ENCODE assay signal across 20 cellular contexts in the genomic region with DNA sequence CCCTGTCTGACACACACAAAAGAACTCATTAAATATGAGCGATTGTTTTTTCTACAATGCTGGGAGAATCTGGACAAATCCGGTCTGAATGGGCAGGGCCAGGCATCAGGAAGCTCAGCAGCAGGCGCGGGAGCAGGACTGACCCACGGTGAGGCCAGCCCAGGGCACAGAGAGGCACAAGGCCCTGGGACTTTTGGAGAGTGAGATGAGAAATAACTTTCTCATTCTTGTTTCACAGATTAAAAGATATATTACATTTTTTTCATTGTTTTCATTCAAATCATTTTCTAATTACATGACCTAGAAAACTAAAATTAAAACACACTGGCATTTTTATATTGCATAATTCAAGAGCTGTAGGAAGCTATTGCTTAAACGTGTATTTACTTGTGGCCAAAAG.
DNase-seq lines count a peak whose midpoint lies in the region; ATAC-seq and TF ChIP-seq lines count a peak whose summit lies in the region.
"Had no signal": no experiment of that assay in that cellular context is flagged by ENCODE, and none has a peak within 500 bp of the region (broad histone marks: within the 10 kb centered on the region; RNA-seq: fewer than 3 reads in every experiment).

No MANE protein-coding gene starts in this region.

- H3K27ac ChIP-seq in right cardiac atrium (ENCODE audit: low read length) (no peak overlapping the region), MM.1S (ENCODE audit: low read length) (no peak overlapping the region)

- TF ChIP-seq CTCF in MM.1S (IDR thresholded peaks at IDR 0.05; ENCODE audit: low read length) = no peak

- H3F3A ChIP-seq in MM.1S (ENCODE audit: insufficient read depth, low read length) = no peaks in the 10 kb centered on the region

- H3K4me3 ChIP-seq in right cardiac atrium (ENCODE audit: low read length) = no peak overlapping the region
- no peak overlapping the region for H3K4me3 ChIP-seq in skeletal muscle satellite cell (ENCODE audit: low read length)
- no peak overlapping the region for H3K4me3 ChIP-seq in MM.1S (ENCODE audit: low read length)
- H3K4me3 ChIP-seq: GM12878, sigmoid colon had no signal

- H3K36me3 ChIP-seq in skeletal muscle satellite cell (ENCODE audit: insufficient read depth, low read length) (no peaks in the 10 kb centered on the region), MM.1S (replicated peaks; ENCODE audit: insufficient read depth, low read length) (no peaks in the 10 kb centered on the region)
- H3K36me3 ChIP-seq: BE2C, sigmoid colon had no signal

- ATAC-seq in SK-N-SH treated with all-trans-retinoic acid at 6 μM for 48 hours (peak; percentile 35; the same call in 2 of the 3 replicates), right cardiac atrium (peak in 1 of 2 donors; percentile 32)
- ATAC-seq: activated T-helper 17 cell treated with anti-CD3 and anti-CD28 coated beads, Interleukin-2, amount 50 U/mL, for 72 hours; GM12878; left lobe of liver; Panc1; stimulated activated naive CD8-positive, alpha-beta T cell treated with anti-CD3 and anti-CD28 coated beads, Interleukin-15, Interleukin-2, amounts not matched to agents 100 U/mL and 50 U/mL, for 24 hours had no signal

- H2AFZ ChIP-seq in MM.1S (ENCODE audit: low read length) = no peak overlapping the region

- H3K9ac ChIP-seq in skeletal muscle satellite cell (ENCODE audit: low read depth, low read length) (peak overlapping the region; percentile 4), MM.1S (ENCODE audit: low read length) (no peak overlapping the region)

- H3K79me2 ChIP-seq in MM.1S (ENCODE audit: low read length) = no peaks in the 10 kb centered on the region

- H3K9me2 ChIP-seq in MM.1S (replicated peaks; ENCODE audit: insufficient read depth, low read length) = no peaks in the 10 kb centered on the region

- no peaks in the 10 kb centered on the region for H4K20me1 ChIP-seq in MM.1S (ENCODE audit: insufficient read depth, low read length)

- no peak for TF ChIP-seq POLR2A in erythroblast (IDR thresholded peaks at IDR 0.05; ENCODE audit: low read length)

- H3K4me1 ChIP-seq in right cardiac atrium (ENCODE audit: control insufficient read depth, insufficient read depth, low read length) = peaks cover 2% of the 10 kb centered on the region
- peaks cover 37% of the 10 kb centered on the region for H3K4me1 ChIP-seq in skeletal muscle satellite cell (ENCODE audit: control insufficient read depth, insufficient read depth, low read length)
- no peaks in the 10 kb centered on the region for H3K4me1 ChIP-seq in MM.1S (ENCODE audit: low read length)
- H3K4me1 ChIP-seq: BE2C, sigmoid colon had no signal

- intact Hi-C loops in right cardiac atrium (cut with DNase I) = loop anchor here in 2 of 4 donors (10.0 kb wide), 2 partner anchors 128 to 172 kb away; partner anchors contain the start of gene TNFRSF19 (in 1 of the 2)

- no peaks in the 10 kb centered on the region for H3K9me3 ChIP-seq in right cardiac atrium (ENCODE audit: control insufficient read depth, low read length)
- no peaks in the 10 kb centered on the region for H3K9me3 ChIP-seq in skeletal muscle satellite cell (replicated peaks; ENCODE audit: low read length)
- no peaks in the 10 kb centered on the region for H3K9me3 ChIP-seq in MM.1S (replicated peaks; ENCODE audit: insufficient read depth, low read length)
- H3K9me3 ChIP-seq: BE2C, sigmoid colon had no signal

- peak; percentile 13 for DNase-seq in EL
- peak in 2 of 3 donors; percentile 43 to 66 for DNase-seq in right cardiac atrium
- DNase-seq in DMS53 treated with DMSO at 0.1 percent for 48 hours (lab: John Stamatoyannopoulos, UW; ENCODE audit: unreplicated experiment) = no peak
- no peak for DNase-seq in MM.1S
- DNase-seq in erythroblast (lab: John Stamatoyannopoulos, UW) = no peak
- DNase-seq in retina = no peak
- DNase-seq: activated naive CD8-positive, alpha-beta T cell treated with anti-CD3 and anti-CD28 coated beads for 36 hours; BE2C; NCI-H1436; NCI-H2171 treated with DMSO at 0.1 percent for 48 hours; occipital lobe; sigmoid colon; stimulated activated naive CD8-positive, alpha-beta T cell treated with anti-CD3 and anti-CD28 coated beads, Interleukin-15, Interleukin-2, amounts not matched to agents 100 U/mL and 50 U/mL, for 24 hours; T1000 had no signal

- H3K4me2 ChIP-seq in skeletal muscle satellite cell (ENCODE audit: low read length) = no peak overlapping the region
- no peak overlapping the region for H3K4me2 ChIP-seq in MM.1S (ENCODE audit: low read depth, low read length)

- WGBS in right cardiac atrium = 45% methylated on average over 6 of the region's 6 CpGs

- H3K27me3 ChIP-seq in right cardiac atrium (ENCODE audit: control insufficient read depth, insufficient read depth) (no peaks in the 10 kb centered on the region), skeletal muscle satellite cell (ENCODE audit: control insufficient read depth, insufficient read depth, low read length) (no peaks in the 10 kb centered on the region), MM.1S (replicated peaks; ENCODE audit: insufficient read depth, low read length) (no peaks in the 10 kb centered on the region)
- H3K27me3 ChIP-seq: BE2C, sigmoid colon had no signal

TF ChIP-seq in SK-N-SH treated with all-trans-retinoic acid at 6 μM for 48 hours, 23 proteins besides CTCF, POLR2A, EP300 and RAD21:
- TF ChIP-seq ZNF565 (CRISPR knock-in tag; conservative IDR thresholded peaks at IDR 0.05; ENCODE audit: low read depth) = no peak
- no peak for TF ChIP-seq ZC3H10 (CRISPR knock-in tag; IDR thresholded peaks at IDR 0.05)
- no peak for TF ChIP-seq OSR1 (CRISPR knock-in tag; IDR thresholded peaks at IDR 0.05)
- no peak for TF ChIP-seq ZFP30 (CRISPR knock-in tag; IDR thresholded peaks at IDR 0.05)
- TF ChIP-seq, protein P1, sequence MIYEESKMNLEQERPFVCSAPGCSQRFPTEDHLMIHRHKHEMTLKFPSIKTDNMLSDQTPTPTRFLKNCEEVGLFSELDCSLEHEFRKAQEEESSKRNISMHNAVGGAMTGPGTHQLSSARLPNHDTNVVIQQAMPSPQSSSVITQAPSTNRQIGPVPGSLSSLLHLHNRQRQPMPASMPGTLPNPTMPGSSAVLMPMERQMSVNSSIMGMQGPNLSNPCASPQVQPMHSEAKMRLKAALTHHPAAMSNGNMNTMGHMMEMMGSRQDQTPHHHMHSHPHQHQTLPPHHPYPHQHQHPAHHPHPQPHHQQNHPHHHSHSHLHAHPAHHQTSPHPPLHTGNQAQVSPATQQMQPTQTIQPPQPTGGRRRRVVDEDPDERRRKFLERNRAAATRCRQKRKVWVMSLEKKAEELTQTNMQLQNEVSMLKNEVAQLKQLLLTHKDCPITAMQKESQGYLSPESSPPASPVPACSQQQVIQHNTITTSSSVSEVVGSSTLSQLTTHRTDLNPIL (CRISPR knock-in tag; IDR thresholded peaks at IDR 0.05; ENCODE audit: low read depth) = no peak
- no peak for TF ChIP-seq ZNF8 (CRISPR knock-in tag; IDR thresholded peaks at IDR 0.05)
- no peak for TF ChIP-seq BACH2 (CRISPR knock-in tag; IDR thresholded peaks at IDR 0.05; ENCODE audit: borderline replicate concordance)
- TF ChIP-seq CSRNP3 (CRISPR knock-in tag; IDR thresholded peaks at IDR 0.05) = no peak
- TF ChIP-seq RARB (CRISPR knock-in tag; IDR thresholded peaks at IDR 0.05) = no peak
- TF ChIP-seq SNAI2 (CRISPR knock-in tag; IDR thresholded peaks at IDR 0.05) = no peak

Comparison
In these comparisons a context has a peak if more than half of its experiments do, and no peak if none do; other contexts are left out.
1. DNase-seq: peak in EL (single experiment) and right cardiac atrium (2 of 3); none in DMS53 treated with DMSO at 0.1 percent for 48 hours (single experiment), MM.1S (single experiment), erythroblast (0 of 2) and retina (single experiment).